ENCODE assay signal across 34 cellular contexts in the genomic region with DNA sequence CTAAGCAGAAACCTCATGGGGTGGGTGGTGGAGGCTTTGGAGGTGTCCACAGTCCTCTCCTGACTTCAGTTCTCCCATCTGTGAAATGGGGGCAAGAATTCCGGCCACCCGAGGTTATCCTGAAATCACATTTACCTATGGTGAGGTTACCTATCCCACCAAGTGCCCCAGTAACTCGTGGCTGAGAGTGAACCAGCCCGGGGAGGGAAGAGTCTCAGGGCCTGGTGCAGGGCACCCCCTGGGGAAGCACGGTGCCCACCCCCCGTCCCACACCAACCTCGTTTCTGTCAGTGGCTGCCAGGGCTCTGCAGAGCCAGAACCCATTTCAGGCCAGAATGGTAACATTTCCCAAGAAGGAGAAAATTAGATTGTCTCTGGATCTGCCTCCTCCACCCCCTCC.
"Had no signal": no experiment of that assay in that cellular context is flagged by ENCODE, and none has a peak within 500 bp of the region (broad histone marks: within the 10 kb centered on the region; RNA-seq: fewer than 3 reads in every experiment).

No MANE protein-coding gene starts in this region.

- DNase-seq: Karpas-422, Kasumi-1, MG63, MM.1S, MV-4-11, NCI-H1048, NCI-H1092, NCI-H1092 treated with DMSO at 0.1 percent for 48 hours, NCI-H1105, NCI-H1105 treated with DMSO at 0.1 percent for 48 hours, NCI-H1417, NCI-H1417 treated with DMSO at 0.1 percent for 48 hours, NCI-H1436, NCI-H1436 treated with DMSO at 0.1 percent for 48 hours, NCI-H146, NCI-H1694, NCI-H1694 treated with DMSO at 0.1 percent for 48 hours, NCI-H187, NCI-H187 treated with DMSO at 0.1 percent for 48 hours, NCI-H1930, NCI-H2029, NCI-H2029 treated with DMSO at 0.1 percent for 48 hours, NCI-H2081, NCI-H2081 treated with DMSO at 0.1 percent for 48 hours, NCI-H2107, NCI-H2171, NCI-H2171 treated with DMSO at 0.1 percent for 48 hours, NCI-H2227 treated with DMSO at 0.1 percent for 48 hours, NCI-H226, NCI-H345, NCI-H446, NCI-H446 treated with DMSO at 0.1 percent for 48 hours, NCI-H510A had no signal

- H3K4me3 ChIP-seq: MG63 had no signal

- H3K36me3 ChIP-seq: MG63 had no signal

- H3K9me3 ChIP-seq: MG63 had no signal

- H3K4me2 ChIP-seq: KMS-11 had no signal

- H3K27ac ChIP-seq: KMS-11 had no signal

- H3K27me3 ChIP-seq: MG63 had no signal
